ENCODE assay signal across 1 cellular context in the genomic region with DNA sequence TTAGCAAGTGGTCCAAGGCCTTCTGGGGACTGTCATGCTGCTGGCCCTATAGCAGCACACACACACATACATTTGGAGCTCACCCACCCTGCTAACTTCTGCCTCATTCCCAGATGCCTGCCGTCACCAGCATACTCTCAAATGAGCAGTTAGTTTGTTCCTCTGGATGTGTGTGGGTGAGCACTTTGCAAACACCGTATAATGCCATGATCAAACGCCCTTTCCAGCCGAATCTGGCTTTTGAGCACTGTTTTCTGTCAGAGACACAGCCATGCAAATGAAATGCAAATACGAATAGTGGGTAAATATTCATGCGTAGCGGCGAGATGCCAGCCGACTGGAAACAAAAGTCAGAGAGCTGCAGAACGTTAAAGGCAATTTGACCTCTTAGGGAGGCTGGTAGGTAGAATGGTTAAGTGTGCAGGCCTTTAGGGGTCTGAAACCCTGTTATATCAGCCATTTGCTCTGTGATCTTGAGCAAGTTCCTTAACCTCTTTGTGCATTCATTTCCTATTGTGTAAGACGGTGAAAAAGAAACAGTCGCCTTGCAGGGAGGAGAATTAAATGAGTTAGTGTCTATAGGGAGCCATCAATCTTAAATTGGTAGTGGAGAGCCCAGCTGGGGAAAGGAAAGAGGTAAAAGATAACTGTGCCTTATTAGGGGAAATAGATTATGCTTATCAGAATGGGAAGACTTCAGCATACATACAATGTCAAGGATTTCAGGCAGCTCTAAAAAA.
TF ChIP-seq lines count a peak whose summit lies in the region.

No MANE protein-coding gene starts in this region.

TF ChIP-seq in WTC11, 78 proteins besides CTCF, POLR2A, EP300 and RAD21 (continued from another document):
- TF ChIP-seq, protein P1, sequence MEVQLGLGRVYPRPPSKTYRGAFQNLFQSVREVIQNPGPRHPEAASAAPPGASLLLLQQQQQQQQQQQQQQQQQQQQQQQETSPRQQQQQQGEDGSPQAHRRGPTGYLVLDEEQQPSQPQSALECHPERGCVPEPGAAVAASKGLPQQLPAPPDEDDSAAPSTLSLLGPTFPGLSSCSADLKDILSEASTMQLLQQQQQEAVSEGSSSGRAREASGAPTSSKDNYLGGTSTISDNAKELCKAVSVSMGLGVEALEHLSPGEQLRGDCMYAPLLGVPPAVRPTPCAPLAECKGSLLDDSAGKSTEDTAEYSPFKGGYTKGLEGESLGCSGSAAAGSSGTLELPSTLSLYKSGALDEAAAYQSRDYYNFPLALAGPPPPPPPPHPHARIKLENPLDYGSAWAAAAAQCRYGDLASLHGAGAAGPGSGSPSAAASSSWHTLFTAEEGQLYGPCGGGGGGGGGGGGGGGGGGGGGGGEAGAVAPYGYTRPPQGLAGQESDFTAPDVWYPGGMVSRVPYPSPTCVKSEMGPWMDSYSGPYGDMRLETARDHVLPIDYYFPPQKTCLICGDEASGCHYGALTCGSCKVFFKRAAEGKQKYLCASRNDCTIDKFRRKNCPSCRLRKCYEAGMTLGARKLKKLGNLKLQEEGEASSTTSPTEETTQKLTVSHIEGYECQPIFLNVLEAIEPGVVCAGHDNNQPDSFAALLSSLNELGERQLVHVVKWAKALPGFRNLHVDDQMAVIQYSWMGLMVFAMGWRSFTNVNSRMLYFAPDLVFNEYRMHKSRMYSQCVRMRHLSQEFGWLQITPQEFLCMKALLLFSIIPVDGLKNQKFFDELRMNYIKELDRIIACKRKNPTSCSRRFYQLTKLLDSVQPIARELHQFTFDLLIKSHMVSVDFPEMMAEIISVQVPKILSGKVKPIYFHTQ (CRISPR knock-in tag; IDR thresholded peaks at IDR 0.05): no peak
- TF ChIP-seq HMGA2 (CRISPR knock-in tag; IDR thresholded peaks at IDR 0.05) (no peak), ZNF232 (CRISPR knock-in tag; IDR thresholded peaks at IDR 0.05) (no peak), ESRRA (CRISPR knock-in tag; IDR thresholded peaks at IDR 0.05; ENCODE audit: borderline replicate concordance) (no peak), EMX1 (CRISPR knock-in tag; IDR thresholded peaks at IDR 0.05) (no peak)
